ENCODE assay signal across 18 cellular contexts in genomic region chr1:94709891-94710581, GRCh38.
A peak's percentile ranks its signal among the peaks of the same experiment; 100 is the strongest.
DNase-seq lines count a peak whose midpoint lies in the region; ATAC-seq, FAIRE-seq and TF ChIP-seq lines count a peak whose summit lies in the region.
"Had no signal": no experiment of that assay in that cellular context is flagged by ENCODE, and none has a peak within 500 bp of the region (broad histone marks: within the 10 kb centered on the region; RNA-seq: fewer than 3 reads in every experiment).

No MANE protein-coding gene starts in this region.

- TF ChIP-seq CTCF in IMR-90 (conservative IDR thresholded peaks at IDR 0.05; ENCODE audit: low read depth, low read length) (no peak), bronchial epithelial cell (IDR thresholded peaks at IDR 0.05; ENCODE audit: insufficient read depth, low read length, severe bottlenecking) (no peak), Peyer's patch (IDR thresholded peaks at IDR 0.05) (no peak)

- CTCF ChIA-PET in IMR-90 (lab: Yijun Ruan, JAX) = interaction anchor here (0.5 to 1.0 kb wide), 3 partner anchors 11 to 1762 kb away, joined by 3 to 5 read pairs (median 3); no protein-coding TSS in a partner anchor

- DNase-seq in Daoy (ENCODE audit: low read depth) (peak; percentile 74), IMR-90 (peak; percentile 43), bronchial epithelial cell (ENCODE audit: low read depth) (peak; percentile 80), lung microvascular endothelial cell (ENCODE audit: low read depth in 2 of 2) (peak; percentile 16 to 74), superior temporal gyrus (ENCODE audit: extremely low spot score) (no peak), Peyer's patch (no peak), SHP77 treated with DMSO at 0.1 percent for 48 hours (lab: John Stamatoyannopoulos, UW) (no peak)
- DNase-seq: activated B cell treated with CpG ODN at 0.5 μM for 24 hours; AML-193; amniotic stem cell; Caco-2; GF-D8; head of caudate nucleus; NCI-H2081; NCI-H526 treated with DMSO at 0.1 percent for 48 hours; stimulated activated CD4-positive, alpha-beta T cell treated with anti-CD3 and anti-CD28 coated beads, Interleukin-2, amount 100 ng/mL, for 48 hours had no signal

- peak overlapping the region; percentile 91 for H2BK20ac ChIP-seq in IMR-90 (ENCODE audit: low read depth, low read length)

- peak overlapping the region; percentile 61 for H3K23ac ChIP-seq in IMR-90 (ENCODE audit: low read depth, low read length)

- H4K20me1 ChIP-seq in IMR-90 (ENCODE audit: insufficient read depth, low read length) = no peaks in the 10 kb centered on the region

- no peaks in the 10 kb centered on the region for H3K36me3 ChIP-seq in IMR-90 (ENCODE audit: control insufficient read depth, insufficient read depth, low read length)
- no peaks in the 10 kb centered on the region for H3K36me3 ChIP-seq in bronchial epithelial cell (ENCODE audit: control insufficient read depth, insufficient read depth, low read length)
- H3K36me3 ChIP-seq in Peyer's patch = no peaks in the 10 kb centered on the region

- H3K9me3 ChIP-seq in IMR-90 (ENCODE audit: control insufficient read depth, insufficient read depth, low read length) = no peaks in the 10 kb centered on the region
- H3K9me3 ChIP-seq in Peyer's patch = no peaks in the 10 kb centered on the region
- H3K9me3 ChIP-seq: Caco-2 had no signal

- POLR2A ChIA-PET in IMR-90 (lab: Charles Lee; ENCODE audit: unreplicated experiment) = interaction anchor here (0.5 to 1.3 kb wide), 2 partner anchors 168 to 179 kb away, joined by 3 to 7 read pairs; partner anchors contain the start of gene F3

- no peaks in the 10 kb centered on the region for H3K27me3 ChIP-seq in IMR-90 (ENCODE audit: control insufficient read depth, insufficient read depth, low read length)
- no peaks in the 10 kb centered on the region for H3K27me3 ChIP-seq in bronchial epithelial cell (ENCODE audit: control insufficient read depth, insufficient read depth, low read length)
- H3K27me3 ChIP-seq in Peyer's patch = no peaks in the 10 kb centered on the region

- H3K9ac ChIP-seq in IMR-90 (ENCODE audit: low read depth, low read length) = peak overlapping the region; percentile 7; the same call in 1 of the 2 replicates

- peak overlapping the region; percentile 13 for H2AK9ac ChIP-seq in IMR-90 (replicated peaks; ENCODE audit: low read depth, low read length, poor library complexity)

- dilution Hi-C loops in IMR-90 (cut with HindIII; ENCODE audit: low sequenced_read_pairs, unreplicated experiment) = no loop called here

- peak overlapping the region; percentile 99 for H2AK5ac ChIP-seq in IMR-90 (ENCODE audit: low read depth, low read length)

- H3K14ac ChIP-seq in IMR-90 (replicated peaks; ENCODE audit: low read depth, low read length) = peak overlapping the region; percentile 85

- H3K4me2 ChIP-seq in IMR-90 (ENCODE audit: low read depth, low read length) = no peak overlapping the region

- WGBS in IMR-90 (ENCODE audit: extremely low coverage in 2 of 2, insufficient read length in 1 of 2), 2 experiments = 96% methylated on average over 3 of the region's 8 CpGs; no CpG with 5 or more reads in 1 of the 2 experiments

- in situ Hi-C loops in IMR-90 (cut with MboI; ENCODE audit: low sequenced_read_pairs) = no loop called here

- intact Hi-C loops in IMR-90 (cut with micrococcal nuclease) = loop anchor here (5.0 kb wide), 1 partner anchor 63 kb away; no protein-coding TSS in a partner anchor

- H4K8ac ChIP-seq in IMR-90 (ENCODE audit: low read depth in 2 of 2, low read length in 2 of 2) = peak overlapping the region; percentile 91 to 98

- H2BK15ac ChIP-seq in IMR-90 (ENCODE audit: low read depth, low read length) = peak overlapping the region; percentile 98

- TF ChIP-seq RAD21 in IMR-90 (IDR thresholded peaks at IDR 0.05; ENCODE audit: low read length) = no peak

- H3K4me3 ChIP-seq in IMR-90 (ENCODE audit: insufficient read depth, low read depth, low read length) (no peak overlapping the region), bronchial epithelial cell (ENCODE audit: low read depth, low read length) (no peak overlapping the region), Peyer's patch (no peak overlapping the region)

- BruUV-seq in IMR-90 (replicated peaks; lab: Mats Ljungman, UMichigan) = no TSS peak

- peak overlapping the region; percentile 87 for H3K18ac ChIP-seq in IMR-90 (ENCODE audit: low read depth, low read length)

- H4K5ac ChIP-seq in IMR-90 (ENCODE audit: low read depth, low read length) = peak overlapping the region; percentile 83

- TF ChIP-seq POLR2A in IMR-90 (IDR thresholded peaks at IDR 0.05; ENCODE audit: low read depth, low read length) = no peak
- TF ChIP-seq POLR2A in Peyer's patch (IDR thresholded peaks at IDR 0.05) = no peak

- no peak overlapping the region for H3K56ac ChIP-seq in IMR-90 (ENCODE audit: extremely low read depth, insufficient read depth, low read length)

- H2BK120ac ChIP-seq in IMR-90 (ENCODE audit: low read depth, low read length) = peak overlapping the region; percentile 100

- peak overlapping the region; percentile 94 for H3K4ac ChIP-seq in IMR-90 (ENCODE audit: low read depth, low read length)

- H3K4me1 ChIP-seq in IMR-90 (ENCODE audit: control insufficient read depth, insufficient read depth, low read length) = peaks cover 33% of the 10 kb centered on the region
- H3K4me1 ChIP-seq in Peyer's patch = no peaks in the 10 kb centered on the region

- H3K9me1 ChIP-seq in IMR-90 (ENCODE audit: insufficient read depth, low read length) = peaks cover 40% of the 10 kb centered on the region

- peak overlapping the region; percentile 41 for H2AFZ ChIP-seq in IMR-90 (replicated peaks; ENCODE audit: low read length, poor library complexity)

- peak overlapping the region; percentile 95 for H2BK5ac ChIP-seq in IMR-90 (ENCODE audit: low read depth, low read length, poor library complexity, severe bottlenecking)

- H3K27ac ChIP-seq in IMR-90 (ENCODE audit: insufficient read depth, low read length) (peak overlapping the region; percentile 81), Peyer's patch (no peak overlapping the region)

- peak; percentile 36 for ATAC-seq in IMR-90 (ENCODE audit: low read depth)
- ATAC-seq in GM21717 (IDR thresholded peaks at IDR 0.05; ENCODE audit: unreplicated experiment) = no peak
- ATAC-seq: sciatic nerve had no signal

- H4K91ac ChIP-seq in IMR-90 (ENCODE audit: insufficient read depth, low read depth, low read length) = peak overlapping the region; percentile 94

- FAIRE-seq in bronchial epithelial cell (lab: Jason Lieb, UNC) = peak; percentile 32

- peaks cover 0 to 20% of the 10 kb centered on the region in 2 experiments; a peak in 1 of 4 replicates for H3K79me1 ChIP-seq in IMR-90 (ENCODE audit: low read depth in 1 of 2, low read length in 2 of 2)

TF ChIP-seq in IMR-90, 13 proteins besides CTCF, POLR2A, EP300 and RAD21:
- TF ChIP-seq BHLHE40 (IDR thresholded peaks at IDR 0.05; ENCODE audit: low read depth, low read length) = no peak
- no peak for TF ChIP-seq ELK1 (IDR thresholded peaks at IDR 0.05; ENCODE audit: borderline replicate concordance, low read depth, low read length)
- TF ChIP-seq CEBPB (IDR thresholded peaks at IDR 0.05; ENCODE audit: low read depth, low read length) = no peak
- TF ChIP-seq SMC3 (IDR thresholded peaks at IDR 0.05; ENCODE audit: low read depth, low read length) = no peak
- no peak for TF ChIP-seq NFE2L2 (IDR thresholded peaks at IDR 0.05; ENCODE audit: low read depth, low read length)
- TF ChIP-seq RFX5 (IDR thresholded peaks at IDR 0.05; ENCODE audit: low read depth, low read length) = no peak
- TF ChIP-seq MAFK (IDR thresholded peaks at IDR 0.05; ENCODE audit: low read depth, low read length) = no peak
- no peak for TF ChIP-seq FOS (IDR thresholded peaks at IDR 0.05; ENCODE audit: low read depth, low read length)
- TF ChIP-seq RCOR1 (IDR thresholded peaks at IDR 0.05; ENCODE audit: insufficient replicate concordance, low read length) = no peak
- TF ChIP-seq USF2 (IDR thresholded peaks at IDR 0.05; ENCODE audit: low read depth, low read length) = no peak
- TF ChIP-seq MAZ (IDR thresholded peaks at IDR 0.05; ENCODE audit: borderline replicate concordance, low read depth, low read length) = no peak
- TF ChIP-seq CHD1 (IDR thresholded peaks at IDR 0.05; ENCODE audit: low read depth, low read length) = no peak
- no peak for TF ChIP-seq MXI1 (IDR thresholded peaks at IDR 0.05; ENCODE audit: borderline replicate concordance, low read depth, low read length)

Comparison
In these comparisons a context has a peak if more than half of its experiments do, and no peak if none do; other contexts are left out.
1. DNase-seq: peak in Daoy (single experiment), IMR-90 (single experiment), bronchial epithelial cell (single experiment) and lung microvascular endothelial cell (2 of 2); none in superior temporal gyrus (single experiment), Peyer's patch (0 of 3) and SHP77 treated with DMSO at 0.1 percent for 48 hours (single experiment).